ENCODE assay signal across 1 cellular context in the genomic region with DNA sequence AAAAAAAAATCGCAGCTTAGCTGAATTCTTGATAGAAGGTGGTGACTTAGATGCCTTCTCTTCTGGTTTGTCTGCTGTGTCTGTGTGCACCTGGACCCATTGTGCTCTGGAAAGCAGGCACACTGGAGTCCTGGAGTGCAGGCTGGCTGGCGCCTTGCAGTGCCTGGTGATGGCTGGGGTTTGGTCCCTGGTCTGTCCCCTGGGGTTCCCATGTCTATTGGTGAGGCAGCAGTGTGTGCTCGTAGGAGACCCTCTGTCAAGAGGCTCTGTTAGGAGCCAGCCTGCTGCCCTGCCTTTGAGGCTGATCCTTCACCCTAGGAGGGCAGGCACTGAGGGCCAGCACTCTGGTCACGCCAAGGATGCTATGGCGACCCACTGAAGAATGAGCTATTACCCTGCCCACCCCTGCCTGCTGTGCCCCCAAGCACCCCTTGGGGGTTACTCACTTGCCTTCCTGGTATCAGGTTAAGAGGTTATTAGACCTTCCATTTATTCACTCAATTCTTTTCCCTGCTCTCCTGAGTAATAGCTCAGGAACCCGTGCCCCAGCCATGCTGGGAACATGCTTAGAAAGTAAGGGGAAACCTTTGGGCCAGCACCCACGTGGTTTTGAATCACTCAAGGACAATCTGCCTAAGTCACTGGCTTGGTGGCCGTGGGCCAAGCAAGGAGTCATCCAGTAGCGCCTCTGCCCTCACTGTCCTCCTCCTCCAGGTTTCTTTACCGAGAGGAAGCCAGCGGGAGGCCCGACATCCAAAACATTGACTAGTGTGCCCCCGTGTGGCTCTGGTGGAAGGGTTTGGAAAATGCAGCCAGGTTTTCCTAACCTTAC.
TF ChIP-seq lines count a peak whose summit lies in the region.

No MANE protein-coding gene starts in this region.

TF ChIP-seq in K562, 482 proteins besides CTCF, POLR2A, EP300 and RAD21 (continued from another document):
- TF ChIP-seq U2AF2 (optimal IDR thresholded peaks at IDR 0.05; ENCODE audit: low read depth, low read length), result no peak
